Comparison of ENCODE assay signal across 30 cellular contexts in the genomic region with DNA sequence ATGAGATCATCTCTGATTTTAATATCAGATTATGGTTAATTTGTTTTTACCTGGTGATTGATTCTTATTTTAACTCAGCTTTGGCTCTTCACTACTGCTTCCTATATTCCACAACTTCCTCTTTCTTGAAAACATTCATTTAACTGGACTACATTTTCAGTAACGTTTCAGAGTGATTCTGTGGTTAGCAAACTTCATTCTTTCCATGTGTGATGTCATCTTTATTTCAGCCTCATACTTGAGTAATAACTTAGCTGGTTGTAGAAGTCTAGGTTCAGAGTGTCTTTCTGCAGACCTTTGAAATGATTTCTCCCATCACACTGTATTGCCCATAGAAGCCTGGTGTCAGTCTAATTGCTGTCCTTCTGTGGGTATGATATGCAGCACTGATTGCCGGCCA. TPM values are rescaled to one million over a fixed set of nuclear protein-coding genes. Genes with fewer than 3 reads are reported as not detected.
DNase-seq lines count a peak whose midpoint lies in the region; ATAC-seq, FAIRE-seq and TF ChIP-seq lines count a peak whose summit lies in the region.
"Had no signal": no experiment of that assay in that cellular context is flagged by ENCODE, and none has a peak within 500 bp of the region (broad histone marks: within the 10 kb centered on the region; RNA-seq: fewer than 3 reads in every experiment).

No MANE protein-coding gene starts in this region.

- H3K27ac Mint-ChIP-seq in activated CD4-positive, alpha-beta T cell treated with anti-CD3 and anti-CD28 coated beads, Interleukin-2, amount 10 ng/mL, durations not matched to agents 7 days and 5 days: no peak overlapping the region
- H3K27ac Mint-ChIP-seq: activated naive CD4-positive, alpha-beta T cell treated with anti-CD3 and anti-CD28 coated beads, Interleukin-2, amount 10 ng/mL, durations not matched to agents 7 days and 5 days; activated T-helper 1 cell treated with anti-CD3 and anti-CD28 coated beads, Interleukin-12 subunit alpha, Interleukin-12 subunit beta, Interleukin-2, Interleukin-4 antibody, amounts not matched to agents 30 ng/mL and 10 ng/mL and 1 ng/mL, durations not matched to agents 14 hours and 24 hours and 36 hours; CD8-positive, alpha-beta memory T cell; GM23338; IgD-negative memory B cell; WTC11 had no signal

- CTCF ChIA-PET in HepG2 (lab: Yijun Ruan, JAX; ENCODE audit: low intra/inter-chr PET ratio, low total read pairs): no interaction called here
- CTCF ChIA-PET in activated CD4-positive, alpha-beta T cell treated with anti-CD3 and anti-CD28 coated beads, Interleukin-2, amount 10 ng/mL, durations not matched to agents 7 days and 5 days (lab: Charles Lee): no interaction called here

- TF ChIP-seq CTCF in HepG2 (CRISPR knock-in tag; IDR thresholded peaks at IDR 0.05): no peak
- no peak for TF ChIP-seq CTCF in right lobe of liver (IDR thresholded peaks at IDR 0.05)
- TF ChIP-seq CTCF in astrocyte of the spinal cord (IDR thresholded peaks at IDR 0.05; ENCODE audit: low read depth, low read length): no peak

- H3K36me3 Mint-ChIP-seq in activated CD4-positive, alpha-beta T cell treated with anti-CD3 and anti-CD28 coated beads, Interleukin-2, amount 10 ng/mL, durations not matched to agents 7 days and 5 days (ENCODE audit: low read depth): no peaks in the 10 kb centered on the region
- H3K36me3 Mint-ChIP-seq: activated naive CD4-positive, alpha-beta T cell treated with anti-CD3 and anti-CD28 coated beads, Interleukin-2, amount 10 ng/mL, durations not matched to agents 7 days and 5 days; CD8-positive, alpha-beta memory T cell; IgD-negative memory B cell had no signal

- BruUV-seq in HepG2 (replicated peaks; lab: Mats Ljungman, UMichigan): no TSS peak

- H3K4me3 Mint-ChIP-seq in activated CD4-positive, alpha-beta T cell treated with anti-CD3 and anti-CD28 coated beads, Interleukin-2, amount 10 ng/mL, durations not matched to agents 7 days and 5 days: no peak overlapping the region
- H3K4me3 Mint-ChIP-seq: activated naive CD4-positive, alpha-beta T cell treated with anti-CD3 and anti-CD28 coated beads, Interleukin-2, amount 10 ng/mL, durations not matched to agents 7 days and 5 days; activated T-helper 1 cell treated with anti-CD3 and anti-CD28 coated beads, Interleukin-12 subunit alpha, Interleukin-12 subunit beta, Interleukin-2, Interleukin-4 antibody, amounts not matched to agents 30 ng/mL and 10 ng/mL and 1 ng/mL, durations not matched to agents 14 hours and 24 hours and 36 hours; CD8-positive, alpha-beta memory T cell; GM23338; WTC11 had no signal

- no peak overlapping the region for H2AFZ ChIP-seq in HepG2 (ENCODE audit: low read length)
- H2AFZ ChIP-seq: GM23338 had no signal

- DNase-seq in HepG2 (ENCODE audit: low spot score): no peak
- DNase-seq in right lobe of liver: no peak
- peak; percentile 35 for DNase-seq in NOMO-1 treated with dmso at 0.1 percent for 144 hours (lab: John Stamatoyannopoulos, UW; ENCODE audit: unreplicated experiment)
- DNase-seq in astrocyte of the spinal cord (ENCODE audit: low read depth, low spot score): peak; percentile 70
- DNase-seq in urothelium cell line (ENCODE audit: low spot score): peak; percentile 42
- DNase-seq in activated CD4-positive, alpha-beta T cell treated with anti-CD3 and anti-CD28 coated beads, Interleukin-2, amount 10 ng/mL, durations not matched to agents 7 days and 5 days: no peak
- no peak for DNase-seq in NCI-H128 (lab: John Stamatoyannopoulos, UW; ENCODE audit: unreplicated experiment)
- no peak for DNase-seq in small intestine
- DNase-seq: activated CD4-positive, alpha-beta T cell treated with anti-CD3 and anti-CD28 coated beads, Interleukin-2, amount 50 U/mL, for 4 hours; activated naive CD4-positive, alpha-beta T cell treated with anti-CD3 and anti-CD28 coated beads, Interleukin-2, amount 10 ng/mL, durations not matched to agents 7 days and 5 days; anterior cingulate cortex; CD8-positive, alpha-beta memory T cell; GDM1; left cardiac atrium; mesenchymal stem cell; MM.1S; NCI-H1694; NCI-H2171; NCI-H524; SK-N-SH; stimulated activated CD4-positive, alpha-beta T cell treated with anti-CD3 and anti-CD28 coated beads, Interleukin-1b, Interleukin-23, amount 100 ng/mL, for 48 hours; T-helper 9 cell had no signal

- TF ChIP-seq POLR2A in HepG2 (IDR thresholded peaks at IDR 0.05; ENCODE audit: insufficient read depth in 1 of 2, low read depth in 2 of 2, low read length in 2 of 2) (no peak), right lobe of liver (IDR thresholded peaks at IDR 0.05) (no peak)

- ATAC-seq in HepG2 (no peak), right lobe of liver (no peak)
- ATAC-seq: GM23338, left cardiac atrium, WTC11 had no signal

- in situ Hi-C loops in HepG2 (cut with HindIII; ENCODE audit: extremely low pct_ligation_motif_present, low pct_unique_long_range_greater_than_20kb): no loop called here
- in situ Hi-C loops in astrocyte of the spinal cord (cut with HindIII; ENCODE audit: low sequenced_read_pairs): no loop called here

- no peaks in the 10 kb centered on the region for H3K79me2 ChIP-seq in HepG2 (ENCODE audit: insufficient read depth, low read length)

- no peaks in the 10 kb centered on the region for H3K9me3 ChIP-seq in HepG2 (ENCODE audit: low read length)
- no peaks in the 10 kb centered on the region for H3K9me3 ChIP-seq in right lobe of liver
- H3K9me3 ChIP-seq in small intestine (ENCODE audit: control insufficient read depth, low read depth): no peaks in the 10 kb centered on the region
- H3K9me3 ChIP-seq: neutrophil, SK-N-SH had no signal

- H3K27me3 ChIP-seq in HepG2 (ENCODE audit: control insufficient read depth in 1 of 2, insufficient read depth in 2 of 2, low read length in 2 of 2) (no peaks in the 10 kb centered on the region), right lobe of liver (no peaks in the 10 kb centered on the region), small intestine (ENCODE audit: control insufficient read depth in 2 of 2, insufficient read depth in 2 of 2, low read length in 2 of 2) (no peaks in the 10 kb centered on the region)
- H3K27me3 ChIP-seq: neutrophil had no signal

- intact Hi-C loops in HepG2 (cut with micrococcal nuclease; ENCODE audit: unreplicated experiment) (no loop called here), right lobe of liver (cut with DNase I) (no loop called here)

- no peak overlapping the region for H3K4me3 ChIP-seq in HepG2 (replicated peaks in 1 of 3; ENCODE audit: insufficient read depth in 1 of 3, low read depth in 2 of 3, low read length in 3 of 3)
- no peak overlapping the region for H3K4me3 ChIP-seq in right lobe of liver
- H3K4me3 ChIP-seq in astrocyte of the spinal cord (ENCODE audit: low read depth, low read length): no peak overlapping the region
- H3K4me3 ChIP-seq in small intestine (ENCODE audit: low read depth in 1 of 2, low read length in 2 of 2): no peak overlapping the region
- H3K4me3 ChIP-seq: GM23338, prostate gland had no signal

- H3K36me3 ChIP-seq in HepG2 (replicated peaks in 1 of 2; ENCODE audit: control insufficient read depth in 1 of 2, insufficient read depth in 2 of 2, low read length in 2 of 2) (no peaks in the 10 kb centered on the region), right lobe of liver (no peaks in the 10 kb centered on the region), small intestine (ENCODE audit: control insufficient read depth in 2 of 2, insufficient read depth in 2 of 2, low read length in 2 of 2) (no peaks in the 10 kb centered on the region)
- H3K36me3 ChIP-seq: neutrophil, prostate gland had no signal

- peaks cover 19% of the 10 kb centered on the region for H3K9me3 Mint-ChIP-seq in activated CD4-positive, alpha-beta T cell treated with anti-CD3 and anti-CD28 coated beads, Interleukin-2, amount 10 ng/mL, durations not matched to agents 7 days and 5 days

- H3K4me2 ChIP-seq in HepG2 (ENCODE audit: low read depth, low read length): no peak overlapping the region
- H3K4me2 ChIP-seq: GM23338, SK-N-SH had no signal

- 0% methylated on average over 2 of the region's 2 CpGs for WGBS in HepG2 (ENCODE audit: low lambda C conversion rate)
- 11% methylated on average over 1 of the region's 2 CpGs for WGBS in right lobe of liver (ENCODE audit: insufficient coverage, low coverage, low lambda C conversion rate, missing lambda C conversion rate)
- WGBS in small intestine, 3 donors: 59 to 69% (median 62%) methylated on average over 2 of the region's 2 CpGs

- POLR2A ChIA-PET in HepG2 (lab: Yijun Ruan, JAX): no interaction called here
- POLR2A ChIA-PET in activated CD4-positive, alpha-beta T cell treated with anti-CD3 and anti-CD28 coated beads, Interleukin-2, amount 10 ng/mL, durations not matched to agents 7 days and 5 days (lab: Charles Lee): no interaction called here

- FAIRE-seq in HepG2 (lab: Jason Lieb, UNC): no peak
- FAIRE-seq in urothelium cell line (lab: Jason Lieb, UNC): no peak
- FAIRE-seq in small intestine (lab: Jason Lieb, UNC): no peak

- TF ChIP-seq RAD21 in HepG2 (CRISPR knock-in tag; IDR thresholded peaks at IDR 0.05): no peak

- H3K9ac ChIP-seq in HepG2 (ENCODE audit: insufficient read depth, low read depth, low read length): no peak overlapping the region
- H3K9ac ChIP-seq: SK-N-SH had no signal

- H3K27ac ChIP-seq in HepG2 (ENCODE audit: extremely low read length, insufficient read depth, low read length) (no peak overlapping the region), right lobe of liver (no peak overlapping the region), small intestine (ENCODE audit: low read depth in 1 of 2, low read length in 1 of 2) (no peak overlapping the region)
- H3K27ac ChIP-seq: neutrophil, prostate gland, RWPE1 had no signal

- no peak for TF ChIP-seq EP300 in HepG2 (IDR thresholded peaks at IDR 0.05; ENCODE audit: low read depth in 2 of 2, low read length in 2 of 2)
- no peak for TF ChIP-seq EP300 in HepG2 (CRISPR knock-in tag; IDR thresholded peaks at IDR 0.05; ENCODE audit: borderline replicate concordance)

- no peaks in the 10 kb centered on the region for H3K4me1 Mint-ChIP-seq in activated CD4-positive, alpha-beta T cell treated with anti-CD3 and anti-CD28 coated beads, Interleukin-2, amount 10 ng/mL, durations not matched to agents 7 days and 5 days
- H3K4me1 Mint-ChIP-seq: activated naive CD4-positive, alpha-beta T cell treated with anti-CD3 and anti-CD28 coated beads, Interleukin-2, amount 10 ng/mL, durations not matched to agents 7 days and 5 days; CD8-positive, alpha-beta memory T cell; GM23338; IgD-negative memory B cell; WTC11 had no signal

- no peaks in the 10 kb centered on the region for H3K27me3 Mint-ChIP-seq in activated CD4-positive, alpha-beta T cell treated with anti-CD3 and anti-CD28 coated beads, Interleukin-2, amount 10 ng/mL, durations not matched to agents 7 days and 5 days
- H3K27me3 Mint-ChIP-seq: activated naive CD4-positive, alpha-beta T cell treated with anti-CD3 and anti-CD28 coated beads, Interleukin-2, amount 10 ng/mL, durations not matched to agents 7 days and 5 days; IgD-negative memory B cell had no signal

- H4K20me1 ChIP-seq in HepG2 (ENCODE audit: insufficient read depth, low read length): no peaks in the 10 kb centered on the region

- H3K4me1 ChIP-seq in HepG2 (ENCODE audit: insufficient read depth, low read length) (no peaks in the 10 kb centered on the region), right lobe of liver (no peaks in the 10 kb centered on the region), small intestine (ENCODE audit: control insufficient read depth in 2 of 2, insufficient read depth in 1 of 2, low read depth in 1 of 2, low read length in 1 of 2) (no peaks in the 10 kb centered on the region)
- H3K4me1 ChIP-seq: prostate gland had no signal

RNA-seq across cellular contexts. Expression of a gene that starts 36.0 kb away (rescaled TPM):
- total RNA-seq in HepG2 (2016; rRNA removed; fragmentation: Illumina TruSeq; extraction: Trizol): not detected in 2 replicates
- not detected in 2 replicates for total RNA-seq in HepG2 (2016; cell fraction: cytosol; rRNA removed; fragmentation: Illumina TruSeq; extraction: Trizol; ENCODE audit: low read depth)
- 0.06 TPM in 1 of 2 replicates, not detected in the other for total RNA-seq in HepG2 (2016; cell fraction: insoluble cytoplasmic fraction; rRNA removed; fragmentation: Illumina TruSeq; extraction: Trizol)
- total RNA-seq in HepG2 (2016; cell fraction: membrane; rRNA removed; fragmentation: Illumina TruSeq; extraction: Trizol): not detected in 2 replicates
- total RNA-seq in HepG2 (2016; cell fraction: nucleus; rRNA removed; fragmentation: Illumina TruSeq; extraction: Trizol): not detected in 2 replicates
- not detected in 2 replicates for polyA plus RNA-seq in HepG2 (2011; rRNA removed)
- not detected in 2 replicates for polyA plus RNA-seq in HepG2 (2011; cell fraction: cytosol; rRNA removed)
- not detected in 2 replicates for polyA plus RNA-seq in HepG2 (2011; cell fraction: nucleus; rRNA removed)
- polyA plus RNA-seq in HepG2 (2012): not detected in 2 replicates
- polyA plus RNA-seq in HepG2 (2016; cell fraction: cytosol; fragmentation: Illumina TruSeq; extraction: Trizol; ENCODE audit: low read depth): not detected in 2 replicates
- polyA plus RNA-seq in HepG2 (2016; cell fraction: insoluble cytoplasmic fraction; fragmentation: Illumina TruSeq; extraction: Trizol; ENCODE audit: low read depth): not detected in 2 replicates
- polyA plus RNA-seq in HepG2 (2016; cell fraction: membrane; fragmentation: Illumina TruSeq; extraction: Trizol; ENCODE audit: low read depth): not detected in 2 replicates
- not detected in 2 replicates for polyA plus RNA-seq in HepG2 (2016; cell fraction: nucleus; fragmentation: Illumina TruSeq; extraction: Trizol; ENCODE audit: insufficient read depth, low read depth)
- 0.44 TPM in 1 of 2 replicates, not detected in the other for polyA minus RNA-seq in HepG2 (2011; rRNA and poly(A)+ RNA removed; ENCODE audit: low replicate concordance)
- not detected in 2 replicates for polyA minus RNA-seq in HepG2 (2011; cell fraction: cytosol; rRNA and poly(A)+ RNA removed)
- polyA minus RNA-seq in HepG2 (2011; cell fraction: nucleus; rRNA and poly(A)+ RNA removed): not detected in 2 replicates
- total RNA-seq in right lobe of liver: not detected
- 1 to 10 TPM; 5.9 to 6.5 TPM for total RNA-seq in activated CD4-positive, alpha-beta T cell treated with anti-CD3 and anti-CD28 coated beads, Interleukin-2, amount 10 ng/mL, durations not matched to agents 7 days and 5 days
- polyA plus RNA-seq in small intestine: under 1 TPM in 1 of 3 donors, not detected in 2; 0.07 TPM
- total RNA-seq: myocyte had no signal
- polyA plus RNA-seq: IgD-negative memory B cell had no signal

Comparison
In these comparisons a context has a peak if more than half of its experiments do, and no peak if none do; other contexts are left out.
1. DNase-seq: peak in NOMO-1 treated with dmso at 0.1 percent for 144 hours (single experiment), astrocyte of the spinal cord (single experiment) and urothelium cell line (single experiment); none in HepG2 (single experiment), right lobe of liver (0 of 3), activated CD4-positive, alpha-beta T cell treated with anti-CD3 and anti-CD28 coated beads, Interleukin-2, amount 10 ng/mL, durations not matched to agents 7 days and 5 days (single experiment), NCI-H128 (single experiment) and small intestine (single experiment).